19 cellular contexts compared by ENCODE assay signal in the genomic region with DNA sequence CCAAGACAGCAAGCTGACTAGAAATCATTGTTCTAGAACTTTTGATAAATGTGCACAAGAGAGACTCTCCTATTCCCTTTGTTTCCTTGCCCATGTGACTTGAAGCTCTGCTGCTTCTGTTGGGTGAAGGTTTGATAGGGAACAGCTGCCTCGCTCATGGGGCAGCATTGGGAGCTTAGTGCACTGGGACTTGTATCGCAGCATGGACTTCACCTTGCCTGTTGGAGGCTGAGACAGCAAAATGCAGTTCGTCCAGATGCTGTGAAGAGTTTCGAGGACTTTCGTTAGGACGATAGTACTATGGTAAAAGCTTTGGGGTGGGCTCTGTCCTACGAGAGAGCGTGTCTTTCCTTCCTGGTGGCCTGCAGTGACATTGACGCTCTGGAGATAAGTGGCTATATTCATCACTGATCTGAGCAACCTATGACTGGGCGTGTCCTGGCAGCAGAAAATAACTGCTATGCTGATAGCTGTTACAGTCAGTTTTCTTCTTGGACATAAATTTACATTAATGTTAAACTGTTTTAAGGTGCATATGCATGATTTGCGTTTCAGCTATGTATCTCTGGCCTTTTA. TPM values are rescaled to one million over a fixed set of nuclear protein-coding genes. Genes with fewer than 3 reads are reported as not detected.
DNase-seq lines count a peak whose midpoint lies in the region; ATAC-seq, FAIRE-seq and TF ChIP-seq lines count a peak whose summit lies in the region.
"Had no signal": no experiment of that assay in that cellular context is flagged by ENCODE, and none has a peak within 500 bp of the region (broad histone marks: within the 10 kb centered on the region; RNA-seq: fewer than 3 reads in every experiment).

No MANE protein-coding gene starts in this region.

- H3K4me2 ChIP-seq in A549 (peak overlapping the region; percentile 40; the same call in 2 of the 3 replicates), HCT116 (ENCODE audit: low read length) (peak overlapping the region; percentile 72), astrocyte (ENCODE audit: low read length) (no peak overlapping the region), mesenchymal stem cell (ENCODE audit: low read length, poor library complexity, severe bottlenecking) (no peak overlapping the region)
- H3K4me2 ChIP-seq: GM23338 had no signal

- peak overlapping the region in 1 of 2 experiments; percentile 53; a peak in 3 of 6 replicates for H3K27ac ChIP-seq in A549
- no peak overlapping the region; the same call in 1 of the 2 replicates for H3K27ac ChIP-seq in HCT116 (ENCODE audit: low read depth, low read length)
- H3K27ac ChIP-seq in astrocyte (ENCODE audit: low read depth, low read length): no peak overlapping the region
- no peak overlapping the region for H3K27ac ChIP-seq in mesenchymal stem cell (ENCODE audit: low read length, poor library complexity, severe bottlenecking)
- no peak overlapping the region for H3K27ac ChIP-seq in tibial artery
- H3K27ac ChIP-seq: SJCRH30 had no signal

- no peak overlapping the region for H2AFZ ChIP-seq in HCT116 (ENCODE audit: low read depth, low read length, poor library complexity, severe bottlenecking)
- H2AFZ ChIP-seq in astrocyte (ENCODE audit: low read depth, low read length): no peak overlapping the region
- H2AFZ ChIP-seq in mesenchymal stem cell (ENCODE audit: low read depth, low read length): no peak overlapping the region
- H2AFZ ChIP-seq: GM23338 had no signal

- TF ChIP-seq RAD21 in A549 (conservative IDR thresholded peaks at IDR 0.05 in 1 of 2, IDR thresholded peaks at IDR 0.05 in 1 of 2): no peak
- TF ChIP-seq RAD21 in HCT116 (IDR thresholded peaks at IDR 0.05; ENCODE audit: low read depth): no peak

- DNase-seq in A549 (ENCODE audit: low read depth in 1 of 2, low spot score in 1 of 2) (no peak), HCT116 (ENCODE audit: low read depth, low spot score) (no peak), astrocyte (ENCODE audit: low read depth) (no peak), mesenchymal stem cell (no peak), NCI-H1436 (lab: John Stamatoyannopoulos, UW) (no peak), tibial artery (no peak)
- DNase-seq: CD4-positive, alpha-beta T cell; DMS79 treated with DMSO at 0.1 percent for 48 hours; HFFc6; Karpas-422; MM.1S; NCI-H1105 treated with DMSO at 0.1 percent for 48 hours; NCI-H1930; NCI-H2171 had no signal

- H4K20me1 ChIP-seq in HCT116 (ENCODE audit: insufficient read depth): peaks cover 12% of the 10 kb centered on the region; the same call in 1 of the 2 replicates
- H4K20me1 ChIP-seq in astrocyte (ENCODE audit: insufficient read depth, low read length): peaks cover 40% of the 10 kb centered on the region

- H3K18ac ChIP-seq in mesenchymal stem cell (ENCODE audit: low read depth in 1 of 2, low read length in 2 of 2): peak overlapping the region; percentile 13 to 85

- TF ChIP-seq POLR2A in A549 (IDR thresholded peaks at IDR 0.05; ENCODE audit: low read length) (no peak), HCT116 (IDR thresholded peaks at IDR 0.05; ENCODE audit: borderline replicate concordance, extremely low read depth, insufficient read depth, insufficient read length) (no peak)

- H3K27me3 Mint-ChIP-seq in astrocyte (ENCODE audit: low read depth, unreplicated experiment): no peaks in the 10 kb centered on the region
- H3K27me3 Mint-ChIP-seq: CD4-positive, alpha-beta T cell had no signal

- CTCF ChIA-PET in A549 (lab: Yijun Ruan, JAX) (interaction anchor here (1.6 kb wide), 1 partner anchor 90 kb away, joined by 8 read pairs; no protein-coding TSS in a partner anchor), HCT116 (lab: Charles Lee) (no interaction called here)

- H3K4me1 ChIP-seq in A549 (peaks cover 50% of the 10 kb centered on the region), HCT116 (ENCODE audit: control insufficient read depth in 1 of 2, insufficient read depth in 2 of 2, low read length in 2 of 2) (peaks cover 31 to 90% of the 10 kb centered on the region in 2 experiments), astrocyte (ENCODE audit: insufficient read depth, low read length) (peaks cover 31% of the 10 kb centered on the region), mesenchymal stem cell (ENCODE audit: control insufficient read depth, insufficient read depth, low read depth, low read length) (peaks cover 22% of the 10 kb centered on the region), tibial artery (peaks cover 0 to 94% (median 59%) of the 10 kb centered on the region in 4 donors)

- no peak for ATAC-seq in A549
- no peak for ATAC-seq in HCT116
- ATAC-seq in GM19467 (IDR thresholded peaks at IDR 0.05; ENCODE audit: unreplicated experiment): no peak
- ATAC-seq in HG02763 (IDR thresholded peaks at IDR 0.05; ENCODE audit: unreplicated experiment): no peak
- ATAC-seq: GM23338 had no signal

- WGBS in A549 (ENCODE audit: missing lambda C conversion rate): 97% methylated on average over 11 of the region's 11 CpGs
- 95% methylated on average over 11 of the region's 11 CpGs for WGBS in mesenchymal stem cell

- no peak for TF ChIP-seq CTCF in A549 (IDR thresholded peaks at IDR 0.05)
- no peak for TF ChIP-seq CTCF in HCT116 (IDR thresholded peaks at IDR 0.05 in 2 of 3, conservative IDR thresholded peaks at IDR 0.05 in 1 of 3; ENCODE audit: borderline replicate concordance in 1 of 3, insufficient read depth in 1 of 3, low read depth in 2 of 3, low read length in 2 of 3)
- TF ChIP-seq CTCF in astrocyte (IDR thresholded peaks at IDR 0.05; ENCODE audit: insufficient read depth, low read depth, low read length): no peak
- no peak for TF ChIP-seq CTCF in tibial artery (IDR thresholded peaks at IDR 0.05)

- H3K27me3 ChIP-seq in HCT116 (ENCODE audit: insufficient read depth, low read length): no peaks in the 10 kb centered on the region
- no peaks in the 10 kb centered on the region for H3K27me3 ChIP-seq in astrocyte (ENCODE audit: insufficient read depth, low read length)
- H3K27me3 ChIP-seq in mesenchymal stem cell (ENCODE audit: control insufficient read depth in 1 of 2, insufficient read depth in 1 of 2, low read length in 2 of 2): no peaks in the 10 kb centered on the region
- H3K27me3 ChIP-seq in tibial artery: no peaks in the 10 kb centered on the region
- H3K27me3 ChIP-seq: SJCRH30 had no signal

- H3K23ac ChIP-seq in mesenchymal stem cell (ENCODE audit: low read length in 2 of 2): no peak overlapping the region

- H3K9me2 ChIP-seq in HCT116 (ENCODE audit: insufficient read depth): no peaks in the 10 kb centered on the region

- peaks cover 73% of the 10 kb centered on the region for H3K79me2 ChIP-seq in HCT116 (ENCODE audit: insufficient read depth, low read length)
- H3K79me2 ChIP-seq in astrocyte (ENCODE audit: insufficient read depth, low read length): peaks cover 66% of the 10 kb centered on the region

- H3K4me1 Mint-ChIP-seq in astrocyte (ENCODE audit: low read depth, unreplicated experiment): peaks cover 39% of the 10 kb centered on the region

- H2AK5ac ChIP-seq in mesenchymal stem cell (ENCODE audit: low read length, severe bottlenecking): peak overlapping the region; percentile 66

- H4K8ac ChIP-seq in mesenchymal stem cell (ENCODE audit: low read length): peak overlapping the region; percentile 39

- H4K91ac ChIP-seq in mesenchymal stem cell (ENCODE audit: low read length): peak overlapping the region; percentile 80

- H3K4me3 ChIP-seq in A549 (no peak overlapping the region), HCT116 (replicated peaks in 1 of 2; ENCODE audit: low read depth in 1 of 2, low read length in 2 of 2) (peak overlapping the region in 1 of 2 experiments; percentile 37; a peak in 2 of 4 replicates), astrocyte (ENCODE audit: insufficient read depth, low read depth, low read length) (no peak overlapping the region), mesenchymal stem cell (ENCODE audit: insufficient read depth in 1 of 2, low read depth in 1 of 2, low read length in 2 of 2) (no peak overlapping the region), tibial artery (no peak overlapping the region)
- H3K4me3 ChIP-seq: GM23338, SJCRH30 had no signal

- POLR2A ChIA-PET in A549 (lab: Yijun Ruan, JAX) (interaction anchor here (0.7 kb wide), 1 partner anchor 8 kb away, joined by 3 read pairs; no protein-coding TSS in a partner anchor), HCT116 (lab: Charles Lee) (no interaction called here)

- no peak overlapping the region for H2BK15ac ChIP-seq in mesenchymal stem cell (ENCODE audit: low read depth, poor library complexity, severe bottlenecking)

- no peak overlapping the region for H3K4me3 Mint-ChIP-seq in astrocyte (ENCODE audit: unreplicated experiment)
- H3K4me3 Mint-ChIP-seq: CD4-positive, alpha-beta T cell; GM23338; HFFc6 had no signal

- FAIRE-seq in A549 (lab: Jason Lieb, UNC) (no peak), astrocyte (lab: Jason Lieb, UNC) (no peak)
- FAIRE-seq: G401.6 had no signal

- peak overlapping the region; percentile 4 to 51 for H3K4ac ChIP-seq in mesenchymal stem cell (ENCODE audit: low read depth in 1 of 2, low read length in 2 of 2)

- H3K36me3 Mint-ChIP-seq in astrocyte (ENCODE audit: low read depth, unreplicated experiment): no peaks in the 10 kb centered on the region

- H3K36me3 ChIP-seq in HCT116 (ENCODE audit: control insufficient read depth in 1 of 2, insufficient read depth in 2 of 2, low read length in 2 of 2) (no peaks in the 10 kb centered on the region), astrocyte (ENCODE audit: insufficient read depth, low read length) (no peaks in the 10 kb centered on the region), mesenchymal stem cell (ENCODE audit: control insufficient read depth in 1 of 2, insufficient read depth in 2 of 2, low read depth in 1 of 2, low read length in 2 of 2) (peaks cover 0 to 2% of the 10 kb centered on the region in 2 experiments), tibial artery (no peaks in the 10 kb centered on the region)
- H3K36me3 ChIP-seq: SJCRH30 had no signal

- intact Hi-C loops in HCT116 (cut with micrococcal nuclease) (loop anchor here (5.0 kb wide), 1 partner anchor 61 kb away; no protein-coding TSS in a partner anchor), tibial artery (cut with DNase I; ENCODE audit: low total_unique reads) (no loop called here)

- no peak overlapping the region for H3K9ac ChIP-seq in HCT116 (ENCODE audit: low read length)
- H3K9ac ChIP-seq in astrocyte (ENCODE audit: low read length): no peak overlapping the region
- no peak overlapping the region for H3K9ac ChIP-seq in mesenchymal stem cell (ENCODE audit: low read length)

- no peaks in the 10 kb centered on the region for H3K9me3 Mint-ChIP-seq in astrocyte (ENCODE audit: unreplicated experiment)
- H3K9me3 Mint-ChIP-seq: CD4-positive, alpha-beta T cell; GM23338; HFFc6 had no signal

- no peak overlapping the region for H2BK12ac ChIP-seq in mesenchymal stem cell (ENCODE audit: low read length in 2 of 2)

- no peak overlapping the region for H3K14ac ChIP-seq in mesenchymal stem cell (ENCODE audit: low read length in 2 of 2)

- BruUV-seq in HCT116 (replicated peaks; lab: Mats Ljungman, UMichigan): no TSS peak

- no peak overlapping the region for H2BK5ac ChIP-seq in mesenchymal stem cell (ENCODE audit: low read depth, low read length, poor library complexity, severe bottlenecking)

- no peak for TF ChIP-seq EP300 in A549 (IDR thresholded peaks at IDR 0.05)

- peaks cover 15% of the 10 kb centered on the region for H3K79me1 ChIP-seq in mesenchymal stem cell (replicated peaks; ENCODE audit: low read length, poor library complexity, severe bottlenecking)

- RAD21 ChIA-PET in HCT116 (lab: Charles Lee; ENCODE audit: low non-redundant PET in 1 of 2, low total read pairs in 2 of 2, uncharacterized antibody in 2 of 2, unreplicated experiment in 2 of 2): no interaction called here

- peak overlapping the region; percentile 4 for H3K27ac Mint-ChIP-seq in astrocyte (ENCODE audit: unreplicated experiment)
- H3K27ac Mint-ChIP-seq: CD4-positive, alpha-beta T cell; GM23338 had no signal

- H3K9me3 ChIP-seq in A549 (no peaks in the 10 kb centered on the region), HCT116 (ENCODE audit: control insufficient read depth in 1 of 2, insufficient read depth in 1 of 2, low read depth in 1 of 2, low read length in 2 of 2) (no peaks in the 10 kb centered on the region), astrocyte (ENCODE audit: insufficient read depth, low read depth, low read length) (no peaks in the 10 kb centered on the region), mesenchymal stem cell (ENCODE audit: control insufficient read depth, low read length) (no peaks in the 10 kb centered on the region), tibial artery (no peaks in the 10 kb centered on the region)
- H3K9me3 ChIP-seq: SJCRH30 had no signal

- H2BK120ac ChIP-seq in mesenchymal stem cell (ENCODE audit: low read depth, low read length): no peak overlapping the region

RNA-seq across cellular contexts. Expression of a gene that starts 44.8 kb away (rescaled TPM):
- polyA plus RNA-seq in A549 (2011; rRNA removed): 6.0 and 7.2 TPM in 2 replicates
- 6.1 TPM in 2 replicates for polyA plus RNA-seq in A549 (2012; cell fraction: cytosol; rRNA removed)
- 7.2 and 10.1 TPM in 2 replicates for polyA plus RNA-seq in A549 (2012; cell fraction: nucleus; rRNA removed)
- polyA plus RNA-seq in A549 (2017; fragmentation: RNase III; extraction: RNeasy Plus Mini Kit Qiagen cat#74134 plus additional on column Dnase treatment): 7.0 to 8.1 TPM (median 7.5 TPM) in 3 replicates
- 7.3 and 8.7 TPM in 2 replicates for polyA minus RNA-seq in A549 (2011; rRNA and poly(A)+ RNA removed)
- 24.7 TPM for total RNA-seq in HCT116 (2021; ENCODE audit: unreplicated experiment)
- polyA plus RNA-seq in HCT116 (2012): 18.8 and 20.0 TPM in 2 replicates
- total RNA-seq in astrocyte: 23.4 and 28.0 TPM in 2 replicates
- polyA plus RNA-seq in mesenchymal stem cell (2013, experiment 1 of 2): 24.9 TPM
- polyA plus RNA-seq in mesenchymal stem cell (2013, experiment 2 of 2): 24.0 TPM

Comparison
In these comparisons a context has a peak if more than half of its experiments do, and no peak if none do; other contexts are left out.
1. H3K4me2 ChIP-seq: peak in A549 (single experiment) and HCT116 (single experiment); none in astrocyte (single experiment) and mesenchymal stem cell (single experiment).